Comparison of ENCODE assay signal across 8 cellular contexts in the genomic region with DNA sequence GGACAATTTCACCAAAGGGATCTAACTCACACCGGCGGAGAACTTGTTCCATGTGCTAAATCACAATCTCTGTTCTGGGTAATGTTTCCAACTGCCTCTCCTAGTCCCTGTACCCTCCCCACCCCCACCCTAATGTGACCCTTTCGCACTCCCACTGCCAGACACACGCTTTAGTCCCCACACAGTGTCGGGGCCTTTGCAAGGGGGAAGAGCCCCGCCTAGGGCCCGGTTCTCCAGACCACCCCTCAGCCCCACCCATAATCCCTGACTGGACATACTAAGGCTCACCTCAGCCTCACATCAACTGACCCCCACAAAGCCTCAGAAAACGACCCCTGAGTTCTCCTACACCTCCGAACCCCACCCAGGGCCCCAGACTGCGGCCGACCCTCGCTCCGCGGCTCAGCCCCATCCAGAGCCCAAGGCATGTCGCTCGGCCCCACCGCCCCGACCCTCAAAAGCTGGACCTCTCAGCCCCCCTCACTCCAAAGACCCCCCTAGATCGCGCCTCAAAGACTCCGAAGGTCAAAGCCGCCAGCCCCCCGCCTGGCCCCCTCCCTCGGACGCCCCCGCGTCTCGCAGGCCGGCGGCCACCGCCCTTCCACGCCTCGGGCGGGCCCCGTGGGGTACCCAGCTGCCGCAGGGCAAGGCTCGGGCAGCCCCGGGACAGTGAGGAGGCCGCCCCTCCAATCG.
A peak's percentile ranks its signal among the peaks of the same experiment; 100 is the strongest.
DNase-seq lines count a peak whose midpoint lies in the region; ATAC-seq, FAIRE-seq and TF ChIP-seq lines count a peak whose summit lies in the region.

No MANE protein-coding gene starts in this region.

- peak; percentile 18 for ATAC-seq in HG02610 (IDR thresholded peaks at IDR 0.05; ENCODE audit: unreplicated experiment)
- peak; percentile 52 to 55 for ATAC-seq in stimulated activated naive B cell treated with anti-CD40 and anti-IgM and Interleukin-4, amounts not matched to agents 10 μg/mL and 1 μg/mL and 100 μg/mL, for 72 hours (replicated peaks)

- CTCF ChIA-PET in PC-9 (lab: Charles Lee) = interaction anchor here (0.6 to 1.1 kb wide), 2 partner anchors 70 to 76 kb away, joined by 4 read pairs; no protein-coding TSS in a partner anchor

- no TSS peak for BruUV-seq in PC-9 (replicated peaks; lab: Mats Ljungman, UMichigan)

- H3K27ac ChIP-seq in PC-9 (peak overlapping the region; percentile 90), brain microvascular endothelial cell (peak overlapping the region; percentile 91), kidney (ENCODE audit: low read depth in 2 of 2, low read length in 2 of 2) (peak overlapping the region; percentile 92 to 96)

- 0 out of 2 replicates have a peak, but pooled peaks cover 5% of the 10 kb centered on the region for H4K20me1 ChIP-seq in PC-9 (ENCODE audit: insufficient read depth)

- peak overlapping the region; percentile 66 to 83 for H3K9ac ChIP-seq in kidney (ENCODE audit: low read length in 2 of 2)

- no peak for FAIRE-seq in kidney (lab: Jason Lieb, UNC)

- H3K9me3 ChIP-seq in PC-9 (ENCODE audit: insufficient read depth, low read depth) (no peaks in the 10 kb centered on the region), kidney (ENCODE audit: control insufficient read depth in 1 of 2, low read length in 2 of 2) (no peaks in the 10 kb centered on the region)

- H3K27me3 ChIP-seq in PC-9 (ENCODE audit: insufficient read depth, low read depth) = no peaks in the 10 kb centered on the region
- no peaks in the 10 kb centered on the region for H3K27me3 ChIP-seq in brain microvascular endothelial cell (replicated peaks)

- H3K4me1 ChIP-seq in PC-9 (replicated peaks; ENCODE audit: insufficient read depth) (peaks cover 24% of the 10 kb centered on the region), kidney (ENCODE audit: control insufficient read depth in 1 of 2, insufficient read depth in 1 of 2, low read depth in 1 of 2, low read length in 2 of 2) (peaks cover 6% of the 10 kb centered on the region in 2 donors)

- peaks cover 50% of the 10 kb centered on the region for H3K79me2 ChIP-seq in PC-9 (ENCODE audit: low read depth)

- H3K9me2 ChIP-seq in PC-9 (ENCODE audit: insufficient read depth) = no peaks in the 10 kb centered on the region

- H3K27me3 Mint-ChIP-seq in stimulated activated naive B cell treated with anti-CD40 and anti-IgM and Interleukin-4, amounts not matched to agents 10 μg/mL and 1 μg/mL and 100 μg/mL, for 72 hours = no peaks in the 10 kb centered on the region

- H3F3A ChIP-seq in PC-9 (ENCODE audit: insufficient read depth, low read depth) = peaks cover 12% of the 10 kb centered on the region

- H3K27ac Mint-ChIP-seq in stimulated activated naive B cell treated with anti-CD40 and anti-IgM and Interleukin-4, amounts not matched to agents 10 μg/mL and 1 μg/mL and 100 μg/mL, for 72 hours = peak overlapping the region; percentile 98

- H3K36me3 ChIP-seq in PC-9 (ENCODE audit: low read depth) = no peaks in the 10 kb centered on the region
- peaks cover 3% of the 10 kb centered on the region for H3K36me3 ChIP-seq in brain microvascular endothelial cell (replicated peaks)
- H3K36me3 ChIP-seq in kidney (ENCODE audit: control insufficient read depth in 1 of 2, insufficient read depth in 2 of 2, low read length in 2 of 2) = no peaks in the 10 kb centered on the region

- H3K4me3 ChIP-seq in PC-9 (peak overlapping the region; percentile 73), brain microvascular endothelial cell (ENCODE audit: low read depth, low read length) (peak overlapping the region; percentile 92), kidney (ENCODE audit: low read length in 2 of 2) (peak overlapping the region; percentile 84)

- H3K4me1 Mint-ChIP-seq in stimulated activated naive B cell treated with anti-CD40 and anti-IgM and Interleukin-4, amounts not matched to agents 10 μg/mL and 1 μg/mL and 100 μg/mL, for 72 hours = peaks cover 12 to 28% of the 10 kb centered on the region in 2 donors

- DNase-seq in SIG-M5 treated with dmso at 0.1 percent for 504 hours (lab: John Stamatoyannopoulos, UW; ENCODE audit: unreplicated experiment) (peak; percentile 48), SIG-M5 (lab: John Stamatoyannopoulos, UW) (no peak), PC-9 (peak in 1 of 2 experiments; percentile 11), brain microvascular endothelial cell (peak; percentile 8), kidney (no peak), NCI-H1436 (lab: John Stamatoyannopoulos, UW) (no peak)
- DNase-seq in stimulated activated naive B cell treated with anti-CD40 and anti-IgM and Interleukin-4, amounts not matched to agents 10 μg/mL and 1 μg/mL and 100 μg/mL, for 72 hours = peak; percentile 9

- in situ Hi-C loops in brain microvascular endothelial cell (cut with HindIII; ENCODE audit: low pct_ligation_motif_present, low sequenced_read_pairs) = no loop called here

- TF ChIP-seq CTCF in PC-9 (conservative IDR thresholded peaks at IDR 0.05) = peak; percentile 19; the same call in 1 of the 2 replicates
- TF ChIP-seq CTCF in brain microvascular endothelial cell (IDR thresholded peaks at IDR 0.05; ENCODE audit: low read depth, low read length, missing control alignments) = no peak
- TF ChIP-seq CTCF in kidney (IDR thresholded peaks at IDR 0.05; ENCODE audit: borderline replicate concordance, extremely low read depth, insufficient read depth) = no peak

- H2AFZ ChIP-seq in PC-9 = peak overlapping the region; percentile 79

- peak overlapping the region; percentile 91 for H3K4me2 ChIP-seq in PC-9

- H3K4me3 Mint-ChIP-seq in stimulated activated naive B cell treated with anti-CD40 and anti-IgM and Interleukin-4, amounts not matched to agents 10 μg/mL and 1 μg/mL and 100 μg/mL, for 72 hours = peak overlapping the region; percentile 93 to 98

- peaks cover 6 to 16% of the 10 kb centered on the region in 2 donors for H3K36me3 Mint-ChIP-seq in stimulated activated naive B cell treated with anti-CD40 and anti-IgM and Interleukin-4, amounts not matched to agents 10 μg/mL and 1 μg/mL and 100 μg/mL, for 72 hours

- POLR2A ChIA-PET in PC-9 (lab: Charles Lee; ENCODE audit: unreplicated experiment) = interaction anchor here (0.6 to 1.2 kb wide), 7 partner anchors 8 to 1328 kb away, joined by 3 to 18 read pairs (median 4); a partner anchor contains a TSS

- H3K9me3 Mint-ChIP-seq in stimulated activated naive B cell treated with anti-CD40 and anti-IgM and Interleukin-4, amounts not matched to agents 10 μg/mL and 1 μg/mL and 100 μg/mL, for 72 hours = no peaks in the 10 kb centered on the region

- intact Hi-C loops in PC-9 (cut with micrococcal nuclease; ENCODE audit: unreplicated experiment) (loop anchor here (5.0 kb wide), 4 partner anchors 56 to 96 kb away; a partner anchor contains a TSS), kidney (cut with DNase I) (no loop called here)

Comparison
In these comparisons a context has a peak if more than half of its experiments do, and no peak if none do; other contexts are left out.
1. DNase-seq: peak in SIG-M5 treated with dmso at 0.1 percent for 504 hours (single experiment), brain microvascular endothelial cell (single experiment) and stimulated activated naive B cell treated with anti-CD40 and anti-IgM and Interleukin-4, amounts not matched to agents 10 μg/mL and 1 μg/mL and 100 μg/mL, for 72 hours (single experiment); none in SIG-M5 (single experiment), kidney (single experiment) and NCI-H1436 (single experiment).
2. Peak in every context shown above with its lines, with median percentiles within 50 percentile points of each other: H3K27ac ChIP-seq and H3K4me3 ChIP-seq.